In the genomic region with DNA sequence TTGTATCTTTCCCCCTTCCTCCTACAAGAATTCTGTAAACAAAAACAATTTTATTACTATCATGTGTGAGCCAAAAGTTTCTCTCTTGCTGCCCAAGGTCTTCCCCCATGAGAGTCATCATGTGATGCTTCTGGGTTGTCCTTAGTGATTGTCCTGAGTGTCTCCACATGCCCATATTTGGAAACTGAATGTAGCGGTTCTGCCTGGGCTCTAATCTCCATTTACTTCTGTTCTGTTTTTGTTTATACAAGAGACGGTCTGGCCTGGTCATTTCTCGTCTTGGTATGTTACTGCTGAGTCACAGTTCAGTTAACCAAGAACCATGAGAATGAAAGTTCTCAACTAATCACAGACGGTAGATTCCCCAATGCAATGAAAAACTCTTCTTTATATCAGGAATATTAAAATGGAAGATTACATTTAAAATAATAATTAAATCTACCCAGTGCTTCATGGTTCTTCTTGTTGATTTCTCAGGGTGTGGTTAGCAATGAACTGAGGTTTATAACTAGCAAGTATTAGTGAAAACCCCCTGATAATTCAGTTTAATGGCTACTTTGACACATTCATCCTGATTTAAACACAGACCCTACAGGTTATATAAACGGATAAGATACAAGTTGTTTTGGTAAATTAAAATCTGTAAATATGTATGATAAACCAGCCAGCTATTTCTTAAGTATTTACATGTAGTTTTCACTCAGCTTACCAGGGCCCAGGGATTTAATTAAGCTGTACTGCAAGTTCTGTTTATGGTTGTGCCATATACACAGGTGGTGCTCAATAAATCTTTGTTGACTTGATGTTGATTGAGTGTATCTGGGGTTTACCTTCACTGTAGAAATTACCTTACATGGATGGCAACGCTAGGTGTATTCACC, we compare ENCODE assay signal across 8 cellular contexts.
DNase-seq lines count a peak whose midpoint lies in the region; ATAC-seq, FAIRE-seq and TF ChIP-seq lines count a peak whose summit lies in the region.

No MANE protein-coding gene starts in this region.

- peaks cover 0 to 23% of the 10 kb centered on the region in 2 donors for H3K4me1 Mint-ChIP-seq in natural killer cell
- peaks cover 23% of the 10 kb centered on the region for H3K4me1 Mint-ChIP-seq in activated naive CD8-positive, alpha-beta T cell treated with anti-CD3 and anti-CD28 coated beads for 36 hours

- DNase-seq in NCI-H748 (lab: John Stamatoyannopoulos, UW; ENCODE audit: unreplicated experiment) (peak; percentile 15), NCI-H748 treated with DMSO at 0.1 percent for 48 hours (lab: John Stamatoyannopoulos, UW) (no peak), choroid plexus epithelial cell (ENCODE audit: low read depth) (peak; percentile 99), natural killer cell (no peak), frontal cortex (ENCODE audit: low spot score in 2 of 2) (no peak)
- no peak for DNase-seq in activated naive CD8-positive, alpha-beta T cell treated with anti-CD3 and anti-CD28 coated beads for 36 hours
- no peak for DNase-seq in stimulated activated CD4-positive, alpha-beta T cell treated with anti-CD3 and anti-CD28 coated beads, Interleukin-4, amount 100 ng/mL, for 24 hours

- no peak overlapping the region for H3K4me3 ChIP-seq in choroid plexus epithelial cell (ENCODE audit: low read depth, low read length)

- H3K27ac Mint-ChIP-seq in natural killer cell, result no peak overlapping the region
- H3K27ac Mint-ChIP-seq in activated naive CD8-positive, alpha-beta T cell treated with anti-CD3 and anti-CD28 coated beads for 36 hours, result no peak overlapping the region

- H3K4me3 Mint-ChIP-seq in natural killer cell, result no peak overlapping the region
- H3K4me3 Mint-ChIP-seq in activated naive CD8-positive, alpha-beta T cell treated with anti-CD3 and anti-CD28 coated beads for 36 hours, result no peak overlapping the region

- no peak for TF ChIP-seq CTCF in choroid plexus epithelial cell (conservative IDR thresholded peaks at IDR 0.05; ENCODE audit: low read depth, low read length)
- TF ChIP-seq CTCF in natural killer cell (IDR thresholded peaks at IDR 0.05), result no peak

- H3K36me3 Mint-ChIP-seq in natural killer cell, result no peaks in the 10 kb centered on the region
- no peaks in the 10 kb centered on the region for H3K36me3 Mint-ChIP-seq in activated naive CD8-positive, alpha-beta T cell treated with anti-CD3 and anti-CD28 coated beads for 36 hours

- H3K27me3 Mint-ChIP-seq in natural killer cell (ENCODE audit: low read depth in 2 of 2), result no peaks in the 10 kb centered on the region
- H3K27me3 Mint-ChIP-seq in activated naive CD8-positive, alpha-beta T cell treated with anti-CD3 and anti-CD28 coated beads for 36 hours, result no peaks in the 10 kb centered on the region

- no peaks in the 10 kb centered on the region for H3K9me3 Mint-ChIP-seq in natural killer cell
- H3K9me3 Mint-ChIP-seq in activated naive CD8-positive, alpha-beta T cell treated with anti-CD3 and anti-CD28 coated beads for 36 hours, result no peaks in the 10 kb centered on the region

- ATAC-seq in HG03565 (IDR thresholded peaks at IDR 0.05; ENCODE audit: unreplicated experiment), result peak; percentile 52
- ATAC-seq in natural killer cell, result peak in 2 of 3 donors; percentile 29 to 74

- intact Hi-C loops in natural killer cell (cut with micrococcal nuclease), result no loop called here

- FAIRE-seq in frontal cortex (lab: Jason Lieb, UNC), result no peak

Comparison
In these comparisons a context has a peak if more than half of its experiments do, and no peak if none do; other contexts are left out.
1. DNase-seq: peak in NCI-H748 (single experiment) and choroid plexus epithelial cell (single experiment); none in NCI-H748 treated with DMSO at 0.1 percent for 48 hours (single experiment), natural killer cell (single experiment), activated naive CD8-positive, alpha-beta T cell treated with anti-CD3 and anti-CD28 coated beads for 36 hours (single experiment), frontal cortex (0 of 2) and stimulated activated CD4-positive, alpha-beta T cell treated with anti-CD3 and anti-CD28 coated beads, Interleukin-4, amount 100 ng/mL, for 24 hours (single experiment).